Comparison of ENCODE assay signal across 8 cellular contexts in the genomic region with DNA sequence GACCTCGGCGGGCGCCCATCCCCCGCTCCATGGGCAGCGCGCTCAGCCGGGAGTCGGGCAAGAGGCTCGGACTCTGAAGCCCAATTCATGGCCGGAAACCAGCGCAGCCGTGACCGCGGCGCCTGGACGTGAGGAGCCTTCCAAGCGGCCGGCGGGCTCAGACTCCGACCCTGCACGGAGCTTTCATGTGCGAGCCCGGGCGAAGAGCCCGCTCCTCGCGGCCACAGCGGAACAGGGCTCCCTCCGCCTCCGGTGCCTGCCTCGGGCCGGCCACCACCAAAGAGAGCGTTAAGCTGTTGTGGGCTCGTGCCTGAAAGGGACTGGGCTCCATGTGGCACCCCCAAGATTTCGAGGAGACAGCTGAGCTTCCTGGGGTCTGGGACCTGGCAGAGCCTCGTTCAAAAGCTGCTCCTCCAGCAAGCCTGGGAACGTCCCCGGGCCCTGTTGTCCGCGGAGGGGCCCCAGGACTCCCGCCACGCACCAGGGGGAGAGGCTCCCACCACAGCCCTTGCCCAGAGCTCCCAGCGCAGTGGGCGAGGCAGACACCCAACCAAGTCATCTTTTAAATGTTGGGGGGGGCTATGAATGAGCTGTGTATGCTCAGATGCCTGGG. TPM values are rescaled to one million over a fixed set of nuclear protein-coding genes. Genes with fewer than 3 reads are reported as not detected.
DNase-seq lines count a peak whose midpoint lies in the region; ATAC-seq and TF ChIP-seq lines count a peak whose summit lies in the region.

No MANE protein-coding gene starts in this region.

- H3K27ac ChIP-seq in DOHH2 (ENCODE audit: low read depth, low read length) (no peak overlapping the region), parathyroid adenoma (no peak overlapping the region)

- intact Hi-C loops in head of caudate nucleus (cut with DNase I), result loop anchor here (10.0 kb wide), 1 partner anchor 263 kb away; no protein-coding TSS in a partner anchor

- DNase-seq in NCI-H69 (lab: John Stamatoyannopoulos, UW) (peak; percentile 55), head of caudate nucleus (peak in 41 of 42 donors; percentile 32 to 89 (median 72)), HT-29 (ENCODE audit: low spot score) (no peak), GM10266 (ENCODE audit: extremely low spot score) (no peak), DMS114 treated with DMSO at 0.1 percent for 48 hours (lab: John Stamatoyannopoulos, UW; ENCODE audit: unreplicated experiment) (no peak)

- H3K4me2 ChIP-seq in DOHH2 (ENCODE audit: low read length), result peak overlapping the region; percentile 69; the same call in 1 of the 2 replicates
- H3K4me2 ChIP-seq in parathyroid adenoma (ENCODE audit: low read length), result peak overlapping the region; percentile 68

- H3K9me3 ChIP-seq in DOHH2 (ENCODE audit: control insufficient read depth, insufficient read depth, low read length) (no peaks in the 10 kb centered on the region), parathyroid adenoma (ENCODE audit: control insufficient read depth, low read length) (no peaks in the 10 kb centered on the region)

- TF ChIP-seq CTCF in DOHH2 (IDR thresholded peaks at IDR 0.05; ENCODE audit: low read depth, low read length, poor library complexity, severe bottlenecking) (no peak), parathyroid adenoma (IDR thresholded peaks at IDR 0.05) (no peak), GM10266 (IDR thresholded peaks at IDR 0.05; ENCODE audit: control insufficient read depth, insufficient read depth, low read depth, missing control alignments) (no peak)

- H3K9ac ChIP-seq in parathyroid adenoma, result no peak overlapping the region

- H3K36me3 ChIP-seq in DOHH2 (ENCODE audit: control insufficient read depth, low read length) (no peaks in the 10 kb centered on the region), parathyroid adenoma (ENCODE audit: control insufficient read depth, insufficient read depth, low read length) (no peaks in the 10 kb centered on the region)

- 0 out of 2 replicates have a peak, but pooled peaks cover 4% of the 10 kb centered on the region for H4K20me1 ChIP-seq in DOHH2 (ENCODE audit: control insufficient read depth, insufficient read depth, low read depth, low read length)

- H3K27me3 ChIP-seq in DOHH2 (ENCODE audit: control insufficient read depth, low read length) (peaks cover 51% of the 10 kb centered on the region), parathyroid adenoma (ENCODE audit: control insufficient read depth, insufficient read depth, low read length) (no peaks in the 10 kb centered on the region)

- H3K9me2 ChIP-seq in DOHH2 (replicated peaks; ENCODE audit: control insufficient read depth, low read length), result no peaks in the 10 kb centered on the region

- peak overlapping the region; percentile 57; the same call in 1 of the 2 replicates for H3K4me3 ChIP-seq in DOHH2 (ENCODE audit: low read length)
- peak overlapping the region; percentile 31 for H3K4me3 ChIP-seq in parathyroid adenoma (ENCODE audit: low read depth, low read length)

- H3K4me1 ChIP-seq in DOHH2 (ENCODE audit: control insufficient read depth, low read length), result peaks cover 10% of the 10 kb centered on the region
- no peaks in the 10 kb centered on the region for H3K4me1 ChIP-seq in parathyroid adenoma

- no peaks in the 10 kb centered on the region for H3F3A ChIP-seq in DOHH2 (ENCODE audit: control insufficient read depth, insufficient read depth)

- H2AFZ ChIP-seq in parathyroid adenoma, result peak overlapping the region; percentile 23

- H3K79me2 ChIP-seq in DOHH2 (ENCODE audit: control insufficient read depth, low read length) (no peaks in the 10 kb centered on the region), parathyroid adenoma (no peaks in the 10 kb centered on the region)

- ATAC-seq in GM18861 (IDR thresholded peaks at IDR 0.05; ENCODE audit: unreplicated experiment), result no peak

RNA-seq across cellular contexts. Expression of a gene that starts 0.8 kb away (rescaled TPM):
- not detected in 2 replicates for total RNA-seq in HT-29 (2014; rRNA removed; shearing (Covaris generic))

Comparison
In these comparisons a context has a peak if more than half of its experiments do, and no peak if none do; other contexts are left out.
1. DNase-seq: peak in NCI-H69 (single experiment) and head of caudate nucleus (41 of 42); none in HT-29 (single experiment), GM10266 (single experiment) and DMS114 treated with DMSO at 0.1 percent for 48 hours (single experiment).